In genomic region chr4:49141955-49142354, GRCh38 we compare ENCODE assay signal across 8 cellular contexts.
A peak's percentile ranks its signal among the peaks of the same experiment; 100 is the strongest.
DNase-seq lines count a peak whose midpoint lies in the region; ATAC-seq, FAIRE-seq and TF ChIP-seq lines count a peak whose summit lies in the region.
"Not testable (repeated sequence)": the region's sequence is repeated elsewhere in the genome, so short reads cannot be mapped to it uniquely, and the experiment has no call there.

No MANE protein-coding gene starts in this region.

- not testable (repeated sequence) for FAIRE-seq in HepG2 (lab: Jason Lieb, UNC)

- H3K9ac ChIP-seq in HepG2 (ENCODE audit: insufficient read depth, low read depth, low read length): not testable (repeated sequence)

- H3K27me3 ChIP-seq in HepG2 (ENCODE audit: control insufficient read depth in 1 of 2, insufficient read depth in 2 of 2, low read length in 2 of 2); upper lobe of right lung: not testable (repeated sequence)

- not testable (repeated sequence) for H3K36me3 ChIP-seq in HepG2 (replicated peaks in 1 of 2; ENCODE audit: control insufficient read depth in 1 of 2, insufficient read depth in 2 of 2, low read length in 2 of 2); upper lobe of right lung

- not testable (repeated sequence) for H2AFZ ChIP-seq in HepG2 (ENCODE audit: low read length)

- not testable (repeated sequence) for TF ChIP-seq CTCF in HepG2 (CRISPR knock-in tag; IDR thresholded peaks at IDR 0.05); omental fat pad (IDR thresholded peaks at IDR 0.05); upper lobe of right lung (IDR thresholded peaks at IDR 0.05)

- H3K4me2 ChIP-seq in HepG2 (ENCODE audit: low read depth, low read length): not testable (repeated sequence)

- TF ChIP-seq POLR2A in HepG2 (IDR thresholded peaks at IDR 0.05; ENCODE audit: insufficient read depth in 1 of 2, low read depth in 2 of 2, low read length in 2 of 2): not testable (repeated sequence)

- not testable (repeated sequence) for DNase-seq in Right ventricle myocardium superior; HepG2 (ENCODE audit: low spot score); omental fat pad (ENCODE audit: low spot score); upper lobe of right lung

- WGBS in HepG2 (ENCODE audit: low lambda C conversion rate): 22% methylated on average over 8 of the region's 8 CpGs

- ATAC-seq in GM18520 (IDR thresholded peaks at IDR 0.05; ENCODE audit: unreplicated experiment) (peak; percentile 22), GM21526 (IDR thresholded peaks at IDR 0.05; ENCODE audit: low FRiP score, unreplicated experiment) (peak; percentile 33), HG03175 (IDR thresholded peaks at IDR 0.05; ENCODE audit: unreplicated experiment) (peak; percentile 30), SK-N-SH treated with all-trans-retinoic acid at 6 μM for 48 hours (peak; percentile 55), Right ventricle myocardium superior (ENCODE audit: poor library complexity) (peak; percentile 61), HepG2 (peak; percentile 54; the same call in 2 of the 3 replicates), omental fat pad (ENCODE audit: low FRiP score) (peak; percentile 58), upper lobe of right lung (peak; percentile 65)

- not testable (repeated sequence) for H3K79me2 ChIP-seq in HepG2 (ENCODE audit: insufficient read depth, low read length)

- POLR2A ChIA-PET in HepG2 (lab: Yijun Ruan, JAX): not testable (repeated sequence)

- in situ Hi-C loops in HepG2 (cut with HindIII; ENCODE audit: extremely low pct_ligation_motif_present, low pct_unique_long_range_greater_than_20kb): not testable (repeated sequence)

- CTCF ChIA-PET in HepG2 (lab: Yijun Ruan, JAX; ENCODE audit: low intra/inter-chr PET ratio, low total read pairs): not testable (repeated sequence)

- intact Hi-C loops in Right ventricle myocardium superior (cut with DNase I); HepG2 (cut with micrococcal nuclease; ENCODE audit: unreplicated experiment); upper lobe of right lung (cut with DNase I): not testable (repeated sequence)

- not testable (repeated sequence) for TF ChIP-seq EP300 in HepG2 (IDR thresholded peaks at IDR 0.05; ENCODE audit: low read depth in 2 of 2, low read length in 2 of 2); HepG2 (CRISPR knock-in tag; IDR thresholded peaks at IDR 0.05; ENCODE audit: borderline replicate concordance)

- not testable (repeated sequence) for BruUV-seq in HepG2 (replicated peaks; lab: Mats Ljungman, UMichigan)

- not testable (repeated sequence) for H4K20me1 ChIP-seq in HepG2 (ENCODE audit: insufficient read depth, low read length)

- not testable (repeated sequence) for TF ChIP-seq RAD21 in HepG2 (CRISPR knock-in tag; IDR thresholded peaks at IDR 0.05)

- not testable (repeated sequence) for H3K4me1 ChIP-seq in HepG2 (ENCODE audit: insufficient read depth, low read length); upper lobe of right lung

- not testable (repeated sequence) for H3K27ac ChIP-seq in HepG2 (ENCODE audit: extremely low read length, insufficient read depth, low read length); upper lobe of right lung

- peaks cover 41% of the 10 kb centered on the region for H3K9me3 ChIP-seq in HepG2 (ENCODE audit: low read length)
- H3K9me3 ChIP-seq in upper lobe of right lung: not testable (repeated sequence)

- not testable (repeated sequence) for H3K4me3 ChIP-seq in HepG2 (replicated peaks in 1 of 3; ENCODE audit: insufficient read depth in 1 of 3, low read depth in 2 of 3, low read length in 3 of 3); upper lobe of right lung
